ENCODE assay signal across 19 cellular contexts in genomic region chr14:96634896-96635295, GRCh38.
DNase-seq lines count a peak whose midpoint lies in the region; TF ChIP-seq lines count a peak whose summit lies in the region.
"Had no signal": no experiment of that assay in that cellular context is flagged by ENCODE, and none has a peak within 500 bp of the region (broad histone marks: within the 10 kb centered on the region; RNA-seq: fewer than 3 reads in every experiment).

No MANE protein-coding gene starts in this region.

- H3K27me3 ChIP-seq in vagina = no peaks in the 10 kb centered on the region

- TF ChIP-seq CTCF in vagina (IDR thresholded peaks at IDR 0.05) = no peak

- H3K9me3 Mint-ChIP-seq in activated CD4-positive, alpha-beta T cell treated with anti-CD3 and anti-CD28 coated beads, Interleukin-2, amount 10 ng/mL, durations not matched to agents 24 days and 14 days = no peaks in the 10 kb centered on the region
- no peaks in the 10 kb centered on the region for H3K9me3 Mint-ChIP-seq in activated T-helper 2 cell treated with anti-CD3 and anti-CD28 coated beads, Interferon-gamma antibody, Interleukin-2, Interleukin-4, amounts not matched to agents 10 μg/mL and 5 μg/mL and 100 μg/mL, durations not matched to agents 14 hours and 24 hours and 36 hours
- H3K9me3 Mint-ChIP-seq: GM23338 had no signal

- no peaks in the 10 kb centered on the region for H3K4me1 Mint-ChIP-seq in activated CD4-positive, alpha-beta T cell treated with anti-CD3 and anti-CD28 coated beads, Interleukin-2, amount 10 ng/mL, durations not matched to agents 24 days and 14 days
- no peaks in the 10 kb centered on the region for H3K4me1 Mint-ChIP-seq in activated T-helper 2 cell treated with anti-CD3 and anti-CD28 coated beads, Interferon-gamma antibody, Interleukin-2, Interleukin-4, amounts not matched to agents 10 μg/mL and 5 μg/mL and 100 μg/mL, durations not matched to agents 14 hours and 24 hours and 36 hours (ENCODE audit: low read depth)
- H3K4me1 Mint-ChIP-seq: B cell, GM23338 had no signal

- DNase-seq in activated CD4-positive, alpha-beta T cell treated with anti-CD3 and anti-CD28 coated beads, Interleukin-2, amount 10 ng/mL, durations not matched to agents 24 days and 14 days = peak; percentile 46
- no peak for DNase-seq in activated CD4-positive, alpha-beta T cell treated with anti-CD3 and anti-CD28 coated beads for 48 hours
- peak; percentile 13 for DNase-seq in M059J (ENCODE audit: low read depth)
- peak; percentile 3 for DNase-seq in inferior parietal cortex (ENCODE audit: extremely low spot score)
- DNase-seq in vagina (ENCODE audit: extremely low spot score in 2 of 2) = peak; percentile 64 to 78
- DNase-seq in activated T-helper 2 cell treated with anti-CD3 and anti-CD28 coated beads, Interferon-gamma antibody, Interleukin-2, Interleukin-4, amounts not matched to agents 10 μg/mL and 5 μg/mL and 100 μg/mL, durations not matched to agents 14 hours and 24 hours and 36 hours (ENCODE audit: low spot score) = no peak
- DNase-seq in HUDEP-2 (lab: John Stamatoyannopoulos, UW; ENCODE audit: unreplicated experiment in 76 of 76) = no peak
- DNase-seq in caudate nucleus (lab: John Stamatoyannopoulos, UW) = no peak
- DNase-seq: 8988T, Caco-2, DMS153, GDM1, NCI-H1105 treated with DMSO at 0.1 percent for 48 hours, NCI-H1694, NCI-H2081 treated with DMSO at 0.1 percent for 48 hours, NCI-H774 had no signal

- no peaks in the 10 kb centered on the region for H3K36me3 ChIP-seq in vagina

- H3K9me3 ChIP-seq in vagina = no peaks in the 10 kb centered on the region
- H3K9me3 ChIP-seq: Caco-2 had no signal

- no peaks in the 10 kb centered on the region for H3K4me1 ChIP-seq in vagina
- H3K4me1 ChIP-seq: Caco-2 had no signal

- H3K4me3 ChIP-seq in vagina = no peak overlapping the region
- H3K4me3 ChIP-seq: GM12878, GM23338 had no signal

- H3K36me3 Mint-ChIP-seq in activated CD4-positive, alpha-beta T cell treated with anti-CD3 and anti-CD28 coated beads, Interleukin-2, amount 10 ng/mL, durations not matched to agents 24 days and 14 days (ENCODE audit: low read depth) = no peaks in the 10 kb centered on the region
- no peaks in the 10 kb centered on the region for H3K36me3 Mint-ChIP-seq in activated T-helper 2 cell treated with anti-CD3 and anti-CD28 coated beads, Interferon-gamma antibody, Interleukin-2, Interleukin-4, amounts not matched to agents 10 μg/mL and 5 μg/mL and 100 μg/mL, durations not matched to agents 14 hours and 24 hours and 36 hours (ENCODE audit: low read depth)

- intact Hi-C loops in activated CD4-positive, alpha-beta T cell treated with anti-CD3 and anti-CD28 coated beads, Interleukin-2, amount 10 ng/mL, durations not matched to agents 24 days and 14 days (cut with micrococcal nuclease) = no loop called here
- intact Hi-C loops in vagina (cut with DNase I) = no loop called here
- intact Hi-C loops in activated T-helper 2 cell treated with anti-CD3 and anti-CD28 coated beads, Interferon-gamma antibody, Interleukin-2, Interleukin-4, amounts not matched to agents 10 μg/mL and 5 μg/mL and 100 μg/mL, durations not matched to agents 14 hours and 24 hours and 36 hours (cut with micrococcal nuclease) = no loop called here

- H3K27ac Mint-ChIP-seq in activated CD4-positive, alpha-beta T cell treated with anti-CD3 and anti-CD28 coated beads, Interleukin-2, amount 10 ng/mL, durations not matched to agents 24 days and 14 days = no peak overlapping the region
- no peak overlapping the region for H3K27ac Mint-ChIP-seq in activated T-helper 2 cell treated with anti-CD3 and anti-CD28 coated beads, Interferon-gamma antibody, Interleukin-2, Interleukin-4, amounts not matched to agents 10 μg/mL and 5 μg/mL and 100 μg/mL, durations not matched to agents 14 hours and 24 hours and 36 hours
- H3K27ac Mint-ChIP-seq: B cell, GM23338 had no signal

- TF ChIP-seq POLR2A in vagina (IDR thresholded peaks at IDR 0.05) = no peak

- H3K27ac ChIP-seq in vagina (no peak overlapping the region), caudate nucleus (ENCODE audit: low read depth, low read length) (no peak overlapping the region)

- H3K27me3 Mint-ChIP-seq in activated CD4-positive, alpha-beta T cell treated with anti-CD3 and anti-CD28 coated beads, Interleukin-2, amount 10 ng/mL, durations not matched to agents 24 days and 14 days = no peaks in the 10 kb centered on the region
- no peaks in the 10 kb centered on the region for H3K27me3 Mint-ChIP-seq in activated T-helper 2 cell treated with anti-CD3 and anti-CD28 coated beads, Interferon-gamma antibody, Interleukin-2, Interleukin-4, amounts not matched to agents 10 μg/mL and 5 μg/mL and 100 μg/mL, durations not matched to agents 14 hours and 24 hours and 36 hours (ENCODE audit: low read depth)
- H3K27me3 Mint-ChIP-seq: B cell had no signal

- no peak overlapping the region for H3K4me3 Mint-ChIP-seq in activated CD4-positive, alpha-beta T cell treated with anti-CD3 and anti-CD28 coated beads, Interleukin-2, amount 10 ng/mL, durations not matched to agents 24 days and 14 days
- no peak overlapping the region for H3K4me3 Mint-ChIP-seq in activated T-helper 2 cell treated with anti-CD3 and anti-CD28 coated beads, Interferon-gamma antibody, Interleukin-2, Interleukin-4, amounts not matched to agents 10 μg/mL and 5 μg/mL and 100 μg/mL, durations not matched to agents 14 hours and 24 hours and 36 hours (ENCODE audit: low read depth)
- H3K4me3 Mint-ChIP-seq: B cell, GM23338 had no signal

Comparison
In these comparisons a context has a peak if more than half of its experiments do, and no peak if none do; other contexts are left out.
1. DNase-seq: peak in activated CD4-positive, alpha-beta T cell treated with anti-CD3 and anti-CD28 coated beads, Interleukin-2, amount 10 ng/mL, durations not matched to agents 24 days and 14 days (single experiment), M059J (single experiment), inferior parietal cortex (single experiment) and vagina (2 of 2); none in activated CD4-positive, alpha-beta T cell treated with anti-CD3 and anti-CD28 coated beads for 48 hours (single experiment), activated T-helper 2 cell treated with anti-CD3 and anti-CD28 coated beads, Interferon-gamma antibody, Interleukin-2, Interleukin-4, amounts not matched to agents 10 μg/mL and 5 μg/mL and 100 μg/mL, durations not matched to agents 14 hours and 24 hours and 36 hours (single experiment), HUDEP-2 (0 of 76) and caudate nucleus (0 of 61).